Comparison of ENCODE assay signal across 10 cellular contexts in genomic region chr1:21307663-21308062, GRCh38. TPM values are rescaled to one million over a fixed set of nuclear protein-coding genes. Genes with fewer than 3 reads are reported as not detected.
DNase-seq lines count a peak whose midpoint lies in the region; ATAC-seq, FAIRE-seq and TF ChIP-seq lines count a peak whose summit lies in the region.
"Had no signal": no experiment of that assay in that cellular context is flagged by ENCODE, and none has a peak within 500 bp of the region (broad histone marks: within the 10 kb centered on the region; RNA-seq: fewer than 3 reads in every experiment).

No MANE protein-coding gene starts in this region.

- H3K4ac ChIP-seq in H1 (replicated peaks; ENCODE audit: insufficient read length, low read depth, low read length) = no peak overlapping the region

- POLR2A ChIA-PET in H1 (lab: Charles Lee; ENCODE audit: partially characterized antibody) = interaction anchor here (0.9 to 1.5 kb wide), 4 partner anchors 10 to 18 kb away, joined by 3 to 4 read pairs (median 4); no protein-coding TSS in a partner anchor

- peaks cover 6% of the 10 kb centered on the region; the same call in 1 of the 2 replicates for H3K79me1 ChIP-seq in H1 (ENCODE audit: low read depth, low read length)

- H3K79me2 ChIP-seq in H1 (ENCODE audit: control insufficient read depth in 1 of 2, insufficient read depth in 2 of 2, low read length in 2 of 2) = 0 out of 4 replicates have a peak, but pooled peaks cover 0 to 2% of the 10 kb centered on the region in 2 experiments

- H2AFZ ChIP-seq in H1 (ENCODE audit: low read length) = no peak overlapping the region

- no peaks in the 10 kb centered on the region for H3K23me2 ChIP-seq in H1 (ENCODE audit: low read depth, low read length)

- H4K8ac ChIP-seq in H1 (ENCODE audit: extremely low read depth, insufficient read depth, low read length) = no peak overlapping the region

- H3K56ac ChIP-seq in H1 (replicated peaks; ENCODE audit: insufficient read length, low read depth, low read length) = no peak overlapping the region

- no peak overlapping the region for H3K23ac ChIP-seq in H1 (ENCODE audit: insufficient read length)

- FAIRE-seq in H1 (lab: Jason Lieb, UNC) = no peak

- peak overlapping the region; percentile 78; the same call in 1 of the 2 replicates for H2BK12ac ChIP-seq in H1 (ENCODE audit: low read depth, low read length)

- peak; percentile 52 for DNase-seq in activated CD4-positive, alpha-beta T cell treated with anti-CD3 and anti-CD28 coated beads for 48 hours
- DNase-seq in activated CD4-positive, alpha-beta T cell treated with anti-CD3 and anti-CD28 coated beads for 1 hour = no peak
- DNase-seq in SK-N-MC (ENCODE audit: low read depth, low spot score) = no peak
- DNase-seq in H1 (ENCODE audit: low read depth in 1 of 2, low spot score in 2 of 2) = no peak
- DNase-seq in stimulated activated naive CD8-positive, alpha-beta T cell treated with anti-CD3 and anti-CD28 coated beads, Interleukin-15, Interleukin-2, amounts not matched to agents 100 U/mL and 50 U/mL, for 24 hours = no peak
- no peak for DNase-seq in cerebellar cortex (ENCODE audit: low spot score)
- DNase-seq in NCI-H1105 treated with DMSO at 0.1 percent for 48 hours (lab: John Stamatoyannopoulos, UW) = no peak
- DNase-seq: MV-4-11; stimulated activated CD4-positive, alpha-beta T cell treated with anti-CD3 and anti-CD28 coated beads, Interleukin-4, amount 100 ng/mL, for 4 hours had no signal

- H3K18ac ChIP-seq in H1 (ENCODE audit: extremely low read depth, low read length) = no peak overlapping the region

- WGBS in H1 (ENCODE audit: extremely low coverage in 1 of 2, insufficient coverage in 1 of 2, insufficient read length in 1 of 2, insufficient replicate concordance in 2 of 2, low coverage in 1 of 2, low lambda C conversion rate in 2 of 2, missing lambda C conversion rate in 1 of 2), 2 experiments = 71% methylated on average over 5 of the region's 6 CpGs; no CpG with 5 or more reads in 1 of the 2 experiments

- H3K4me3 ChIP-seq in SK-N-MC = peak overlapping the region; percentile 70; the same call in 1 of the 2 replicates
- 0 out of 8 replicates have a peak overlapping the region, but pooled peaks of 1 of the 4 experiments have one; percentile 5 for H3K4me3 ChIP-seq in H1 (ENCODE audit: extremely low read depth in 1 of 4, insufficient read depth in 2 of 4, low read depth in 3 of 4, low read length in 4 of 4)

- H3K9ac ChIP-seq in SK-N-MC (ENCODE audit: insufficient read length) = no peak overlapping the region
- H3K9ac ChIP-seq in H1 (replicated peaks in 1 of 4; ENCODE audit: extremely low read depth in 1 of 4, low read depth in 3 of 4, low read length in 3 of 4) = no peak overlapping the region

- H3K4me2 ChIP-seq in H1 (ENCODE audit: insufficient read depth in 1 of 2, low read depth in 2 of 2, low read length in 2 of 2) = peak overlapping the region in 1 of 2 experiments; percentile 1; a peak in 1 of 4 replicates

- CTCF ChIA-PET in H1 (lab: Charles Lee; ENCODE audit: partially characterized antibody) = interaction anchor here (0.9 to 3.4 kb wide), 11 partner anchors 8 to 63 kb away, joined by 3 to 16 read pairs (median 4); no protein-coding TSS in a partner anchor

- H3K36me3 ChIP-seq in SK-N-MC (ENCODE audit: insufficient read depth, low read length) = no peaks in the 10 kb centered on the region
- H3K36me3 ChIP-seq in H1 (ENCODE audit: control insufficient read depth in 2 of 4, insufficient read depth in 4 of 4, low read length in 3 of 4) = no peaks in the 10 kb centered on the region

- no peaks in the 10 kb centered on the region for H3K27me3 ChIP-seq in H1 (replicated peaks in 1 of 4; ENCODE audit: control insufficient read depth in 3 of 4, extremely low read depth in 1 of 4, insufficient read depth in 3 of 4, low read length in 3 of 4)

- no peak overlapping the region for H3K14ac ChIP-seq in H1 (ENCODE audit: insufficient read length)

- H2BK20ac ChIP-seq in H1 (ENCODE audit: low read length) = no peak overlapping the region

- no peak overlapping the region for H4K91ac ChIP-seq in H1 (replicated peaks; ENCODE audit: insufficient read length, low read length)

- H2BK120ac ChIP-seq in H1 (replicated peaks; ENCODE audit: low read depth, low read length) = no peak overlapping the region

- TF ChIP-seq RAD21 in H1 (IDR thresholded peaks at IDR 0.05 in 1 of 2, conservative IDR thresholded peaks at IDR 0.05 in 1 of 2; ENCODE audit: low read depth in 2 of 2, low read length in 2 of 2) = no peak

- no peak for TF ChIP-seq EP300 in H1 (IDR thresholded peaks at IDR 0.05; ENCODE audit: borderline replicate concordance in 1 of 2, low read depth in 2 of 2, low read length in 2 of 2)

- H2BK15ac ChIP-seq in H1 (ENCODE audit: low read length) = peak overlapping the region; percentile 89; the same call in 1 of the 2 replicates

- TF ChIP-seq CTCF in H1 (IDR thresholded peaks at IDR 0.05; ENCODE audit: control extremely low read depth in 1 of 3, insufficient read depth in 1 of 3, low read depth in 1 of 3, low read length in 3 of 3) = no peak

- peaks cover 12 to 30% (median 19%) of the 10 kb centered on the region in 4 experiments for H3K4me1 ChIP-seq in H1 (replicated peaks in 1 of 4; ENCODE audit: control insufficient read depth in 3 of 4, insufficient read depth in 4 of 4, low read length in 3 of 4)

- ATAC-seq in stimulated activated naive CD8-positive, alpha-beta T cell treated with anti-CD3 and anti-CD28 coated beads, Interleukin-15, Interleukin-2, amounts not matched to agents 100 U/mL and 50 U/mL, for 24 hours = peak; percentile 70
- ATAC-seq in HG03039 (IDR thresholded peaks at IDR 0.05; ENCODE audit: unreplicated experiment) = no peak

- no peak overlapping the region for H4K5ac ChIP-seq in H1 (ENCODE audit: insufficient read length, low read depth, low read length)

- H4K20me1 ChIP-seq in H1 (replicated peaks in 1 of 2; ENCODE audit: control insufficient read depth in 1 of 2, insufficient read depth in 2 of 2, low read length in 2 of 2) = peaks cover 0 to 1% of the 10 kb centered on the region in 2 experiments

- H3K27ac ChIP-seq in SK-N-MC (peak overlapping the region; percentile 92), H1 (ENCODE audit: low read depth, low read length) (no peak overlapping the region)

- H2BK5ac ChIP-seq in H1 (ENCODE audit: low read depth, low read length) = no peak overlapping the region

- H3K9me3 ChIP-seq in SK-N-MC (ENCODE audit: low read depth, low read length) = no peaks in the 10 kb centered on the region
- H3K9me3 ChIP-seq in H1 (ENCODE audit: insufficient read depth in 2 of 2, low read depth in 1 of 2, low read length in 1 of 2) = no peaks in the 10 kb centered on the region; a peak in 1 of 4 replicates

- no peak for TF ChIP-seq POLR2A in H1 (IDR thresholded peaks at IDR 0.05; ENCODE audit: control extremely low read depth in 1 of 2, low read depth in 2 of 2, low read length in 2 of 2)

- no peak overlapping the region for H2AK5ac ChIP-seq in H1 (ENCODE audit: low read depth, low read length)

TF ChIP-seq in H1, 55 proteins besides CTCF, POLR2A, EP300 and RAD21:
- TF ChIP-seq TBP (IDR thresholded peaks at IDR 0.05; ENCODE audit: low read depth, low read length) (no peak), TAF7 (optimal IDR thresholded peaks at IDR 0.05; ENCODE audit: borderline replicate concordance, low read depth, low read length) (no peak), SUZ12 (IDR thresholded peaks at IDR 0.05; ENCODE audit: low read length) (no peak), KDM4A (IDR thresholded peaks at IDR 0.05; ENCODE audit: low read depth, low read length, severe bottlenecking) (no peak), TEAD4 (IDR thresholded peaks at IDR 0.05; ENCODE audit: low read depth, low read length) (no peak), MAFK (IDR thresholded peaks at IDR 0.05; ENCODE audit: low read depth, low read length) (no peak), ATF2 (IDR thresholded peaks at IDR 0.05; ENCODE audit: low read length) (no peak), HDAC6 (IDR thresholded peaks at IDR 0.05; ENCODE audit: low read depth, low read length) (no peak)

RNA-seq across cellular contexts. Expression of gene ECE1, which starts 17.4 kb away (rescaled TPM):
- total RNA-seq in H1 (2021; fragmentation: NEBNext Ultra II Directional; extraction: Animal tissue kit (Norgen Biotek cat#: 25700)) = 36.8 and 37.1 TPM in 2 replicates
- 21.4 and 26.7 TPM in 2 replicates for polyA plus RNA-seq in H1 (2011; rRNA removed)
- polyA plus RNA-seq in H1 (2011; cell fraction: cytosol; rRNA removed) = 15.9 TPM
- 24.2 TPM for polyA plus RNA-seq in H1 (2011; cell fraction: nucleus; rRNA removed)
- 23.4 to 31.1 TPM (median 26.4 TPM) in 4 replicates for polyA plus RNA-seq in H1 (2012, experiment 1 of 2)
- 17.3 TPM for polyA plus RNA-seq in H1 (2012, experiment 2 of 2)
- 44.8 TPM for polyA plus RNA-seq in H1 (2013, experiment 1 of 2)
- 44.6 TPM for polyA plus RNA-seq in H1 (2013, experiment 2 of 2)
- polyA minus RNA-seq in H1 (2011; rRNA and poly(A)+ RNA removed) = 23.9 and 27.9 TPM in 2 replicates
- 13.4 TPM for polyA minus RNA-seq in H1 (2011; cell fraction: cytosol; rRNA and poly(A)+ RNA removed)
- 12.3 TPM for polyA minus RNA-seq in H1 (2011; cell fraction: nucleus; rRNA and poly(A)+ RNA removed)
